1 cellular context compared by ENCODE assay signal in the genomic region with DNA sequence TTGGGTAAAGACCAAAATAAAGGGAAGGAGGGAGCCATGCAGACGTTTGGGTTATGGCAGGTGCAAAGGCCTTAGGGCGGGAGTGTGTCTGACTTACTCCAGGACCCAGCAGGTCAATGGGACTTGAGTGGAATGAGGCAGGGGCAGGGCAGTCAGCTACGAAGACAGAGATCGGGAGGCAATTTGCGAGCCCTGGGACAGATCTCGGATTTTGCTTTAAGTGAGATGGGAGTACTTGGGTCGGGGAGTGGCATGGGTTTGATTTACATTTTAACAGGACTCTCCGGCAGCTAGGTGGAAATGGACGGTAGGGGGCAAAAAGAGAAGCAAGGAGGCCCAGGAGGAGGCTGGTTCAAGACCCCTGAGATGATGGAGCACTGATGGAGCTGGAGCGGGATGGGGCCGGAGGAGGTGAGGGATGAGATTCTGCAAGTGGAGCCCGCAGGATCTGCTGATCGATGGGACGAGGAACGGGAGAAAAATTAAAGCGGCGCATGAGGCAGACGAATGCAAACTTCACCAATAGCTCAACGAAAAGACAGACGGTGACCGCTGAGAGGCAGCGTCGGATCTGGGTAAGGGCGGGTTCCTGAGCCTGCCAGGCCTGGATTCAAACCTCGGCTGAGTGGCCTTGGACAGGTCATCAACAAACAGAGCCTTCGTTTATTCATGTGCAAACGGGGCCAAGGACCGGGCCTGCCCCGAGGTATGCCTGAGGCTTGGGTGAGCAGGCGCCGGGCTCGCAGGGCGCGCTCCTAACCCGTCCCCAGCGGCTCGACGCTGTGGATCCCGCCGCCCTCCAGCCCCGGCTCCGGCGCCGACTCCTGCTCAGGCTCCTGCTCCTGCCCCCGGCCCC.
TF ChIP-seq lines count a peak whose summit lies in the region.

No MANE protein-coding gene starts in this region.

TF ChIP-seq in endothelial cell of umbilical vein, 7 proteins besides CTCF, POLR2A, EP300 and RAD21:
- no peak for TF ChIP-seq MYC (IDR thresholded peaks at IDR 0.05; ENCODE audit: low read depth, low read length)
- TF ChIP-seq FOS (IDR thresholded peaks at IDR 0.05; ENCODE audit: borderline replicate concordance, insufficient read depth, low read length), result no peak
- TF ChIP-seq POLR2AphosphoS5 (IDR thresholded peaks at IDR 0.05; ENCODE audit: insufficient read depth, low read depth, low read length), result peak; percentile 47
- TF ChIP-seq, protein P1, sequence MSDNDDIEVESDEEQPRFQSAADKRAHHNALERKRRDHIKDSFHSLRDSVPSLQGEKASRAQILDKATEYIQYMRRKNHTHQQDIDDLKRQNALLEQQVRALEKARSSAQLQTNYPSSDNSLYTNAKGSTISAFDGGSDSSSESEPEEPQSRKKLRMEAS (IDR thresholded peaks at IDR 0.05; ENCODE audit: insufficient read depth, insufficient read length), result no peak
